Comparison of ENCODE assay signal across 1 cellular context in the genomic region with DNA sequence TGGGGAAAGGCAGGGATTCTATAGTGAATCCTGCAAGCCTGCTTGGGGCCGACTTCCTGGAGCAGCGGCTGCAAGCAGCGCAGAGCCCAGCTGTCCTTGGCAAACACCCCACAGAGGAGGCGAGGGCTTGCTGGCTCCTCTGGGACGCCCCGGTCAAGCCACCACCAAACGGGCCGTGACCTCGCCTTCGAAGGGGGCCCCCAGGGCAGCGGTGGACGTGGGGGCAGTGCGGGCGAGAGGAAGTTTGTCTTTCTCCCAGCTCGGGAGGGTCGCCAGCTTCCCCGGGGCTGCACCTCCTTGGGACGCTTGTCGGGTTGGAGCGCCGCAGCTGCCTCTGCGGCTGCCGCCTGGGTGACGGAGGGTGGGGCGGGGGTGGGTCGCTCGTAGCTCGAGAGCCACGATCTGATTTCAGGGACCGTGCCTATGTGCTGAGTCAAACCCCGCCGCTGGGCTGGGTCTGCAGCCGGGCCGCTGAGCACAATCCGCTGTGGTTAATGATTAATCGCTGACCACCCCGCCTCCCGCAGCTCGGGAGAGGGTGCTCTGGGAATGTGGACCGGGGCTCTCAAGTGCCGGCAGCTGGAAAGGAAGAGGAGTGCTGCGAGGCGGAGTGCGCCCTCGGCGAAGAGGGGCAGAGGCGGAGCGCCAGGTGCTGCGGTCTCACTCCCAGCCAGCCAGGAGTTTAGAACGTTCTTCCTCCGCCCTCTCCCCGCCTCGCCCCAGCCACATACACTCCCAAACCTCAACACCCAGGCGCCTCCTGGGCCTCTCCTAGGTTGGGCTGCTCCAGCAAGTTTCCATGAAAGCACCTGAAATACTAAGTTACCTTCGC.
TF ChIP-seq lines count a peak whose summit lies in the region.

A gene (plus strand): TSS at position 726 of the 832 bp plus-strand sequence.

TF ChIP-seq in endothelial cell of umbilical vein, 7 proteins besides CTCF, POLR2A, EP300 and RAD21:
- TF ChIP-seq, protein P1, sequence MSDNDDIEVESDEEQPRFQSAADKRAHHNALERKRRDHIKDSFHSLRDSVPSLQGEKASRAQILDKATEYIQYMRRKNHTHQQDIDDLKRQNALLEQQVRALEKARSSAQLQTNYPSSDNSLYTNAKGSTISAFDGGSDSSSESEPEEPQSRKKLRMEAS (IDR thresholded peaks at IDR 0.05; ENCODE audit: insufficient read depth, insufficient read length): no peak
- TF ChIP-seq FOS (IDR thresholded peaks at IDR 0.05; ENCODE audit: borderline replicate concordance, insufficient read depth, low read length): peak; percentile 67
